ENCODE assay signal across 12 cellular contexts in genomic region chr6:6725834-6726194, GRCh38.
A peak's percentile ranks its signal among the peaks of the same experiment; 100 is the strongest.
DNase-seq lines count a peak whose midpoint lies in the region; ATAC-seq, FAIRE-seq and TF ChIP-seq lines count a peak whose summit lies in the region.
"Had no signal": no experiment of that assay in that cellular context is flagged by ENCODE, and none has a peak within 500 bp of the region (broad histone marks: within the 10 kb centered on the region; RNA-seq: fewer than 3 reads in every experiment).

No MANE protein-coding gene starts in this region.

- H3K4me1 ChIP-seq in liver (ENCODE audit: control insufficient read depth in 4 of 4, insufficient read depth in 4 of 4, low read length in 3 of 4) (peaks cover 10 to 36% (median 20%) of the 10 kb centered on the region in 4 donors), HepG2 (ENCODE audit: insufficient read depth, low read length) (peaks cover 31% of the 10 kb centered on the region), K562 (replicated peaks in 1 of 2; ENCODE audit: control insufficient read depth in 2 of 2, insufficient read depth in 2 of 2, low read length in 2 of 2) (peaks cover 10 to 23% of the 10 kb centered on the region in 2 experiments; a peak in 4 of 5 replicates)
- peaks cover 0 to 5% of the 10 kb centered on the region in 2 donors for H3K4me1 ChIP-seq in naive thymus-derived CD4-positive, alpha-beta T cell (ENCODE audit: control insufficient read depth in 2 of 2, insufficient read depth in 2 of 2, low read length in 2 of 2)

- H3K4me2 ChIP-seq in HepG2 (ENCODE audit: low read depth, low read length) = no peak overlapping the region
- no peak overlapping the region for H3K4me2 ChIP-seq in K562 (ENCODE audit: insufficient read depth, low read length)

- H3K79me2 ChIP-seq in HepG2 (ENCODE audit: insufficient read depth, low read length) (no peaks in the 10 kb centered on the region), K562 (ENCODE audit: control insufficient read depth, insufficient read depth, low read length) (no peaks in the 10 kb centered on the region)

- H3K27me3 ChIP-seq in liver (ENCODE audit: control insufficient read depth in 4 of 4, insufficient read depth in 4 of 4, low read length in 3 of 4) (no peaks in the 10 kb centered on the region), HepG2 (ENCODE audit: control insufficient read depth in 1 of 2, insufficient read depth in 2 of 2, low read length in 2 of 2) (peaks cover 0 to 4% of the 10 kb centered on the region in 2 experiments; a peak in 2 of 5 replicates), K562 (ENCODE audit: control insufficient read depth in 2 of 2, insufficient read depth in 2 of 2, low read length in 2 of 2) (no peaks in the 10 kb centered on the region)
- no peaks in the 10 kb centered on the region for H3K27me3 ChIP-seq in naive thymus-derived CD4-positive, alpha-beta T cell (ENCODE audit: control insufficient read depth in 2 of 2, insufficient read depth in 2 of 2, low read length in 2 of 2)

- no peak for TF ChIP-seq EP300 in HepG2 (IDR thresholded peaks at IDR 0.05; ENCODE audit: low read depth in 2 of 2, low read length in 2 of 2)
- TF ChIP-seq EP300 in HepG2 (CRISPR knock-in tag; IDR thresholded peaks at IDR 0.05; ENCODE audit: borderline replicate concordance) = no peak
- no peak for TF ChIP-seq EP300 in K562 (IDR thresholded peaks at IDR 0.05; ENCODE audit: low read length)

- no peak for DNase-seq in HepG2 (ENCODE audit: low spot score)
- DNase-seq in K562 (ENCODE audit: extremely low read depth in 1 of 4, low spot score in 3 of 4) = no peak
- DNase-seq in naive thymus-derived CD4-positive, alpha-beta T cell = no peak
- no peak for DNase-seq in D721Med (ENCODE audit: insufficient read length, low spot score)
- DNase-seq in HT-29 (ENCODE audit: low spot score) = no peak
- DNase-seq: activated CD4-positive, alpha-beta T cell treated with anti-CD3 and anti-CD28 coated beads for 4 hours; activated naive CD4-positive, alpha-beta T cell treated with Interleukin-2 at 50 U/mL for 16 hours; NCI-H1930; RPMI8226 had no signal

- H3K9me3 ChIP-seq in liver (ENCODE audit: control insufficient read depth in 4 of 4, low read length in 3 of 4) (no peaks in the 10 kb centered on the region), HepG2 (ENCODE audit: low read length) (no peaks in the 10 kb centered on the region), K562 (replicated peaks; ENCODE audit: control insufficient read depth, insufficient read depth, low read depth, low read length) (no peaks in the 10 kb centered on the region)
- H3K9me3 ChIP-seq in naive thymus-derived CD4-positive, alpha-beta T cell (ENCODE audit: control insufficient read depth in 2 of 3, low read length in 3 of 3) = no peaks in the 10 kb centered on the region

- H3K9me3 Mint-ChIP-seq in naive thymus-derived CD4-positive, alpha-beta T cell = no peaks in the 10 kb centered on the region

- H3K9ac ChIP-seq in liver (ENCODE audit: low read depth in 1 of 2, low read length in 2 of 2) = no peak overlapping the region
- no peak overlapping the region for H3K9ac ChIP-seq in HepG2 (ENCODE audit: insufficient read depth, low read depth, low read length)
- no peak overlapping the region for H3K9ac ChIP-seq in K562 (ENCODE audit: insufficient read depth in 1 of 2, low read depth in 2 of 2, low read length in 2 of 2)

- in situ Hi-C loops in HepG2 (cut with HindIII; ENCODE audit: extremely low pct_ligation_motif_present, low pct_unique_long_range_greater_than_20kb) (no loop called here), K562 (cut with MboI) (loop anchor here (10.0 kb wide), 1 partner anchor 889 kb away; no protein-coding TSS in a partner anchor)

- H3K27ac ChIP-seq in liver (ENCODE audit: low read depth in 1 of 2, low read length in 2 of 2) (peak overlapping the region; percentile 94 to 96), HepG2 (ENCODE audit: extremely low read length, insufficient read depth, low read length) (no peak overlapping the region), K562 (ENCODE audit: extremely low read depth, low read depth, low read length) (no peak overlapping the region)
- H3K27ac ChIP-seq in naive thymus-derived CD4-positive, alpha-beta T cell (ENCODE audit: low read depth, low read length) = no peak overlapping the region

- intact Hi-C loops in HepG2 (cut with micrococcal nuclease; ENCODE audit: unreplicated experiment) (loop anchor here (2.0 to 10.0 kb wide), 2 partner anchors 49 to 379 kb away; partner anchors contain the start of gene RREB1), K562 (cut with micrococcal nuclease) (loop anchor here (2.0 kb wide), 1 partner anchor 517 kb away; no protein-coding TSS in a partner anchor)
- intact Hi-C loops in naive thymus-derived CD4-positive, alpha-beta T cell (cut with micrococcal nuclease) = loop anchor here in 1 of 2 donors (2.0 kb wide), 3 partner anchors 25 to 381 kb away; partner anchors contain the start of gene RREB1

- peaks cover 0 to 2% (median 0%) of the 10 kb centered on the region in 5 donors for H3K36me3 Mint-ChIP-seq in naive thymus-derived CD4-positive, alpha-beta T cell

- H3K27ac Mint-ChIP-seq in naive thymus-derived CD4-positive, alpha-beta T cell = peak overlapping the region in 5 of 9 donors; percentile 35 to 57 (median 41)

- peak overlapping the region in 8 of 10 donors; percentile 0 to 82 (median 47) for H3K4me3 Mint-ChIP-seq in naive thymus-derived CD4-positive, alpha-beta T cell

- 81% methylated on average over 10 of the region's 10 CpGs for WGBS in liver
- WGBS in HepG2 (ENCODE audit: low lambda C conversion rate) = 79% methylated on average over 10 of the region's 10 CpGs
- 67% methylated on average over 10 of the region's 10 CpGs for WGBS in K562 (ENCODE audit: insufficient coverage, low coverage, missing lambda C conversion rate)

- POLR2A ChIA-PET in HepG2 (lab: Yijun Ruan, JAX) = no interaction called here
- POLR2A ChIA-PET in K562 (lab: Yijun Ruan, JAX) = no interaction called here
- POLR2A ChIA-PET in naive thymus-derived CD4-positive, alpha-beta T cell (lab: Charles Lee) = interaction anchor here (0.9 kb wide), 1 partner anchor 518 kb away, joined by 3 read pairs; no protein-coding TSS in a partner anchor

- H2AFZ ChIP-seq in HepG2 (ENCODE audit: low read length) = no peak overlapping the region
- peak overlapping the region; percentile 25; the same call in 1 of the 2 replicates for H2AFZ ChIP-seq in K562 (ENCODE audit: low read depth, low read length)

- CTCF ChIA-PET in HepG2 (lab: Yijun Ruan, JAX; ENCODE audit: low intra/inter-chr PET ratio, low total read pairs) = no interaction called here
- CTCF ChIA-PET in K562 (lab: Yijun Ruan, JAX; ENCODE audit: low intra/inter-chr PET ratio) = interaction anchor here (2.6 kb wide), 1 partner anchor 517 kb away, joined by 16 read pairs; no protein-coding TSS in a partner anchor
- CTCF ChIA-PET in naive thymus-derived CD4-positive, alpha-beta T cell (lab: Charles Lee) = interaction anchor here (0.8 to 1.4 kb wide), 2 partner anchors 509 to 517 kb away, joined by 4 to 5 read pairs; no protein-coding TSS in a partner anchor

- no TSS peak for BruUV-seq in HepG2 (replicated peaks; lab: Mats Ljungman, UMichigan)
- BruUV-seq in K562 (replicated peaks; lab: Mats Ljungman, UMichigan) = no TSS peak

- no peak for TF ChIP-seq RAD21 in liver (IDR thresholded peaks at IDR 0.05)
- no peak for TF ChIP-seq RAD21 in HepG2 (CRISPR knock-in tag; IDR thresholded peaks at IDR 0.05)
- no peak for TF ChIP-seq RAD21 in K562 (CRISPR knock-in tag; conservative IDR thresholded peaks at IDR 0.05 in 1 of 2, IDR thresholded peaks at IDR 0.05 in 1 of 2)

- no peak overlapping the region for H3K4me3 ChIP-seq in liver (ENCODE audit: low read depth in 1 of 3, low read length in 3 of 3)
- no peak overlapping the region for H3K4me3 ChIP-seq in HepG2 (replicated peaks in 1 of 3; ENCODE audit: insufficient read depth in 1 of 3, low read depth in 2 of 3, low read length in 3 of 3)
- no peak overlapping the region for H3K4me3 ChIP-seq in K562
- no peak overlapping the region for H3K4me3 ChIP-seq in naive thymus-derived CD4-positive, alpha-beta T cell (ENCODE audit: low read length)

- H3K27me3 Mint-ChIP-seq in naive thymus-derived CD4-positive, alpha-beta T cell = peaks cover 0 to 38% (median 0%) of the 10 kb centered on the region in 5 donors

- H3K9me1 ChIP-seq in K562 (ENCODE audit: control insufficient read depth, insufficient read depth, low read length) = no peaks in the 10 kb centered on the region

- ATAC-seq in HepG2 (no peak), K562 (no peak), GM18868 (IDR thresholded peaks at IDR 0.05; ENCODE audit: unreplicated experiment) (no peak), HG02610 (IDR thresholded peaks at IDR 0.05; ENCODE audit: unreplicated experiment) (no peak)
- ATAC-seq in naive thymus-derived CD4-positive, alpha-beta T cell = peak; percentile 58

- peaks cover 6 to 28% (median 12%) of the 10 kb centered on the region in 7 donors for H3K4me1 Mint-ChIP-seq in naive thymus-derived CD4-positive, alpha-beta T cell

- H4K20me1 ChIP-seq in HepG2 (ENCODE audit: insufficient read depth, low read length) (no peaks in the 10 kb centered on the region), K562 (replicated peaks; ENCODE audit: control insufficient read depth, insufficient read depth, low read length) (no peaks in the 10 kb centered on the region)

- H3K36me3 ChIP-seq in liver (ENCODE audit: control insufficient read depth in 4 of 4, insufficient read depth in 3 of 4, low read depth in 1 of 4, low read length in 3 of 4) (no peaks in the 10 kb centered on the region), HepG2 (replicated peaks in 1 of 2; ENCODE audit: control insufficient read depth in 1 of 2, insufficient read depth in 2 of 2, low read length in 2 of 2) (no peaks in the 10 kb centered on the region), K562 (ENCODE audit: control insufficient read depth, insufficient read depth, low read length) (no peaks in the 10 kb centered on the region)
- H3K36me3 ChIP-seq in naive thymus-derived CD4-positive, alpha-beta T cell (ENCODE audit: control insufficient read depth in 2 of 3, insufficient read depth in 3 of 3, low read length in 3 of 3) = no peaks in the 10 kb centered on the region

- FAIRE-seq in HepG2 (lab: Jason Lieb, UNC) (no peak), K562 (lab: Jason Lieb, UNC) (no peak), D721Med (lab: Jason Lieb, UNC) (no peak)

- no peak for TF ChIP-seq POLR2A in HepG2 (IDR thresholded peaks at IDR 0.05; ENCODE audit: insufficient read depth in 1 of 2, low read depth in 2 of 2, low read length in 2 of 2)
- TF ChIP-seq POLR2A in K562 (conservative IDR thresholded peaks at IDR 0.05) = no peak

- TF ChIP-seq CTCF in liver (IDR thresholded peaks at IDR 0.05; ENCODE audit: low read depth, low read length, missing input control) = no peak
- TF ChIP-seq CTCF in HepG2 (CRISPR knock-in tag; IDR thresholded peaks at IDR 0.05) = no peak
- TF ChIP-seq CTCF in K562 (IDR thresholded peaks at IDR 0.05 in 2 of 3, conservative IDR thresholded peaks at IDR 0.05 in 1 of 3; ENCODE audit: insufficient read depth in 2 of 3, low read depth in 1 of 3, low read length in 3 of 3) = no peak
- TF ChIP-seq CTCF in D721Med (IDR thresholded peaks at IDR 0.05; ENCODE audit: insufficient read depth, missing control alignments) = no peak

TF ChIP-seq in liver, 16 proteins besides CTCF, POLR2A, EP300 and RAD21 (continues in another document):
- TF ChIP-seq TAF1 (conservative IDR thresholded peaks at IDR 0.05) = no peak

TF ChIP-seq in HepG2, 621 proteins besides CTCF, POLR2A, EP300 and RAD21 (continues in another document):
- no peak for TF ChIP-seq ZNF354B (CRISPR knock-in tag; IDR thresholded peaks at IDR 0.05)

TF ChIP-seq in K562, 482 proteins besides CTCF, POLR2A, EP300 and RAD21 (continues in another document):
- no peak for TF ChIP-seq ZC3H4 (CRISPR knock-in tag; IDR thresholded peaks at IDR 0.05; ENCODE audit: borderline replicate concordance)

Comparison
In these comparisons a context has a peak if more than half of its experiments do, and no peak if none do; other contexts are left out.
1. H3K27ac ChIP-seq: peak in liver (2 of 2); none in HepG2 (single experiment), K562 (single experiment) and naive thymus-derived CD4-positive, alpha-beta T cell (single experiment).